9 cellular contexts compared by ENCODE assay signal in the genomic region with DNA sequence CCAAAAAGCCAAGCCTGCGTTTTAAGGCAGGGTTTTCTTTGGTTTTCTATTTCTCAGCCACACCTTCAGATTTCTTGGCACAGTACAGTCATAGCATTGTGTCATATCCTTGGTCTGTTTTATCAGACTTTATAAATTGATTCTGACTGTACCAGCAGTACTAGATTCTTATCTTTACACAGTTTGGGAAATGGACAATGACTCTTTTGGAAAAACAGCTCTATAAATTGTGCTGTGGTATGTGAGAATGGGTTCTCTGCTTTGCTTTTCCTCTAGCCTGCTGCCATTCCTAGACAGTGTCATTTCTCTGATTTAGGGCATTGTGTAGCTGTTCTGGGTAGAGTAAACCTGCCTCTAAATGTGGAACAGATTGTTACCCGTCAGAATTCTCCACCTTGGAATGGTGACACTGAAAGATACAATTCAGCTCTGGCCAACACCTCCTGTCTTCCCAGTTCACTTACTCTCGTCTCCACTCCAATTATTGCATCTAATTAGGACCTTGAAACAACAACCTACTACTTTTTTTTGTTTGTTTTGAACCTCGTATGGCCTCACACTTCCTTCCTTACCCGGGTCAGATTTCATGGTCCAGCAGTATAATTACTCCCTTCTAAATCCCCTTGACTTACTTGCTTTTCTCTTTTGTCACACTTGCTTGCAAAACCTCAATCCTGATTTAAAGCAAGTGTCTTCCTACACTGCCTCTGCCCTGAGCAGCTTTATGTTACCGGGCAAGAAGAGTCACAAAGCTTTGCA.
A peak's percentile ranks its signal among the peaks of the same experiment; 100 is the strongest.
DNase-seq lines count a peak whose midpoint lies in the region; ATAC-seq, FAIRE-seq and TF ChIP-seq lines count a peak whose summit lies in the region.
"Had no signal": no experiment of that assay in that cellular context is flagged by ENCODE, and none has a peak within 500 bp of the region (broad histone marks: within the 10 kb centered on the region; RNA-seq: fewer than 3 reads in every experiment).

No MANE protein-coding gene starts in this region.

- H4K20me1 ChIP-seq in keratinocyte (ENCODE audit: control insufficient read depth, extremely low read depth, insufficient read depth, low read length), result no peaks in the 10 kb centered on the region

- TF ChIP-seq EP300 in upper lobe of left lung (IDR thresholded peaks at IDR 0.05), result peak in 3 of 4 donors; percentile 2 to 77 (median 76)

- no peaks in the 10 kb centered on the region for H3K27me3 Mint-ChIP-seq in activated CD8-positive, alpha-beta T cell treated with anti-CD3 and anti-CD28 coated beads for 36 hours
- H3K27me3 Mint-ChIP-seq: CD4-positive, CD25-positive, alpha-beta regulatory T cell had no signal

- peak overlapping the region; percentile 49 for H3K9ac ChIP-seq in keratinocyte (ENCODE audit: control insufficient read depth, extremely low read depth, insufficient read depth, low read length)

- peaks cover 5% of the 10 kb centered on the region for H3K4me1 Mint-ChIP-seq in activated CD8-positive, alpha-beta T cell treated with anti-CD3 and anti-CD28 coated beads for 36 hours (ENCODE audit: low read depth)

- intact Hi-C loops in ascending aorta (cut with DNase I), result no loop called here
- intact Hi-C loops in activated CD8-positive, alpha-beta T cell treated with anti-CD3 and anti-CD28 coated beads for 36 hours (cut with micrococcal nuclease), result no loop called here

- H3K4me2 ChIP-seq in keratinocyte (ENCODE audit: control insufficient read depth, extremely low read depth, insufficient read depth, low read depth, low read length), result peak overlapping the region; percentile 65

- no peak overlapping the region for H3K4me3 Mint-ChIP-seq in activated CD8-positive, alpha-beta T cell treated with anti-CD3 and anti-CD28 coated beads for 36 hours
- H3K4me3 Mint-ChIP-seq: CD4-positive, CD25-positive, alpha-beta regulatory T cell had no signal

- peak; percentile 29 for DNase-seq in NCI-H2171 treated with DMSO at 0.1 percent for 48 hours (lab: John Stamatoyannopoulos, UW)
- DNase-seq in NCI-H2171 (lab: John Stamatoyannopoulos, UW), result no peak
- DNase-seq in ascending aorta (ENCODE audit: low spot score in 2 of 2), result no peak
- no peak for DNase-seq in keratinocyte (ENCODE audit: low read depth, low spot score)
- DNase-seq in upper lobe of left lung, result no peak
- no peak for DNase-seq in activated CD8-positive, alpha-beta T cell treated with anti-CD3 and anti-CD28 coated beads for 36 hours
- no peak for DNase-seq in activated CD4-positive, CD25-positive, alpha-beta regulatory T cell treated with anti-CD3 and anti-CD28 coated beads, Interleukin-2, amount 50 U/mL, for 72 hours
- DNase-seq: CD4-positive, CD25-positive, alpha-beta regulatory T cell had no signal

- H3K27me3 ChIP-seq in ascending aorta (no peaks in the 10 kb centered on the region), keratinocyte (ENCODE audit: control insufficient read depth, extremely low read depth, insufficient read depth, low read length) (no peaks in the 10 kb centered on the region), upper lobe of left lung (no peaks in the 10 kb centered on the region)

- TF ChIP-seq CTCF in ascending aorta (IDR thresholded peaks at IDR 0.05) (no peak), keratinocyte (optimal IDR thresholded peaks at IDR 0.05 in 1 of 3, IDR thresholded peaks at IDR 0.05 in 1 of 3, conservative IDR thresholded peaks at IDR 0.05 in 1 of 3; ENCODE audit: extremely low read depth in 1 of 3, insufficient read depth in 2 of 3, low read length in 3 of 3) (no peak), upper lobe of left lung (IDR thresholded peaks at IDR 0.05) (no peak)
- no peak for TF ChIP-seq CTCF in activated CD8-positive, alpha-beta T cell treated with anti-CD3 and anti-CD28 coated beads for 36 hours (IDR thresholded peaks at IDR 0.05)

- peak; percentile 68 to 90 for ATAC-seq in upper lobe of left lung (ENCODE audit: low FRiP score in 2 of 2)
- no peak for ATAC-seq in GM19397 (IDR thresholded peaks at IDR 0.05; ENCODE audit: unreplicated experiment)
- no peak for ATAC-seq in activated CD8-positive, alpha-beta T cell treated with anti-CD3 and anti-CD28 coated beads for 36 hours

- peak overlapping the region; percentile 36 for H2AFZ ChIP-seq in keratinocyte (ENCODE audit: control insufficient read depth, low read length)

- H3K9me1 ChIP-seq in keratinocyte (ENCODE audit: control insufficient read depth, extremely low read depth, insufficient read depth, low read length), result no peaks in the 10 kb centered on the region

- peak; percentile 93 for FAIRE-seq in keratinocyte (lab: Jason Lieb, UNC)

- CTCF ChIA-PET in activated CD8-positive, alpha-beta T cell treated with anti-CD3 and anti-CD28 coated beads for 36 hours (lab: Charles Lee), result no interaction called here

- no peaks in the 10 kb centered on the region for H3K79me2 ChIP-seq in keratinocyte (ENCODE audit: control insufficient read depth, insufficient read depth, low read length)

- H3K36me3 ChIP-seq in ascending aorta, result no peaks in the 10 kb centered on the region
- no peaks in the 10 kb centered on the region for H3K36me3 ChIP-seq in keratinocyte (ENCODE audit: control insufficient read depth in 2 of 2, extremely low read depth in 1 of 2, insufficient read depth in 2 of 2, low read length in 2 of 2)
- H3K36me3 ChIP-seq in upper lobe of left lung, result no peaks in the 10 kb centered on the region

- dilution Hi-C loops in keratinocyte (cut with MboI; ENCODE audit: extremely low pct_ligation_motif_present, low sequenced_read_pairs), result no loop called here

- H3K36me3 Mint-ChIP-seq in activated CD8-positive, alpha-beta T cell treated with anti-CD3 and anti-CD28 coated beads for 36 hours (ENCODE audit: low read depth), result no peaks in the 10 kb centered on the region

- POLR2A ChIA-PET in activated CD8-positive, alpha-beta T cell treated with anti-CD3 and anti-CD28 coated beads for 36 hours (lab: Charles Lee), result no interaction called here

- TF ChIP-seq POLR2A in upper lobe of left lung (IDR thresholded peaks at IDR 0.05), result no peak

- WGBS in upper lobe of left lung, 2 donors, result 23 to 24% methylated on average over 6 of the region's 6 CpGs

- no peaks in the 10 kb centered on the region for H3K9me3 ChIP-seq in ascending aorta
- H3K9me3 ChIP-seq in keratinocyte (ENCODE audit: control insufficient read depth, low read depth, low read length), result no peaks in the 10 kb centered on the region
- H3K9me3 ChIP-seq in upper lobe of left lung, result no peaks in the 10 kb centered on the region

- no peaks in the 10 kb centered on the region for H3K9me3 Mint-ChIP-seq in activated CD8-positive, alpha-beta T cell treated with anti-CD3 and anti-CD28 coated beads for 36 hours
- H3K9me3 Mint-ChIP-seq: CD4-positive, CD25-positive, alpha-beta regulatory T cell had no signal

- H3K4me1 ChIP-seq in ascending aorta, result peaks cover 0 to 10% of the 10 kb centered on the region in 2 donors
- peaks cover 26% of the 10 kb centered on the region for H3K4me1 ChIP-seq in keratinocyte (ENCODE audit: control insufficient read depth, extremely low read depth, insufficient read depth, low read length)
- H3K4me1 ChIP-seq in upper lobe of left lung, result peaks cover 39 to 48% (median 41%) of the 10 kb centered on the region in 4 donors

- peak overlapping the region in 1 of 2 donors; percentile 3 for H3K4me3 ChIP-seq in ascending aorta
- H3K4me3 ChIP-seq in keratinocyte (ENCODE audit: control insufficient read depth in 2 of 3, extremely low read depth in 1 of 3, insufficient read depth in 2 of 3, low read depth in 1 of 3, low read length in 3 of 3), result peak overlapping the region in 2 of 3 experiments; percentile 6 to 42
- no peak overlapping the region for H3K4me3 ChIP-seq in upper lobe of left lung

- H3K27ac ChIP-seq in ascending aorta (peak overlapping the region; percentile 60 to 64), keratinocyte (ENCODE audit: control insufficient read depth, insufficient read depth, low read length) (peak overlapping the region; percentile 87), upper lobe of left lung (peak overlapping the region; percentile 49 to 78 (median 68))

- no peak overlapping the region for H3K27ac Mint-ChIP-seq in activated CD8-positive, alpha-beta T cell treated with anti-CD3 and anti-CD28 coated beads for 36 hours
- H3K27ac Mint-ChIP-seq: CD4-positive, CD25-positive, alpha-beta regulatory T cell had no signal

Comparison
In these comparisons a context has a peak if more than half of its experiments do, and no peak if none do; other contexts are left out.
1. H3K4me3 ChIP-seq: peak in keratinocyte (2 of 3); none in upper lobe of left lung (0 of 4).
2. ATAC-seq: peak in upper lobe of left lung (2 of 2); none in GM19397 (single experiment) and activated CD8-positive, alpha-beta T cell treated with anti-CD3 and anti-CD28 coated beads for 36 hours (single experiment).
3. Peak in every context shown above with its lines, with median percentiles within 50 percentile points of each other: H3K27ac ChIP-seq.